ENCODE assay signal across 1 cellular context in the genomic region with DNA sequence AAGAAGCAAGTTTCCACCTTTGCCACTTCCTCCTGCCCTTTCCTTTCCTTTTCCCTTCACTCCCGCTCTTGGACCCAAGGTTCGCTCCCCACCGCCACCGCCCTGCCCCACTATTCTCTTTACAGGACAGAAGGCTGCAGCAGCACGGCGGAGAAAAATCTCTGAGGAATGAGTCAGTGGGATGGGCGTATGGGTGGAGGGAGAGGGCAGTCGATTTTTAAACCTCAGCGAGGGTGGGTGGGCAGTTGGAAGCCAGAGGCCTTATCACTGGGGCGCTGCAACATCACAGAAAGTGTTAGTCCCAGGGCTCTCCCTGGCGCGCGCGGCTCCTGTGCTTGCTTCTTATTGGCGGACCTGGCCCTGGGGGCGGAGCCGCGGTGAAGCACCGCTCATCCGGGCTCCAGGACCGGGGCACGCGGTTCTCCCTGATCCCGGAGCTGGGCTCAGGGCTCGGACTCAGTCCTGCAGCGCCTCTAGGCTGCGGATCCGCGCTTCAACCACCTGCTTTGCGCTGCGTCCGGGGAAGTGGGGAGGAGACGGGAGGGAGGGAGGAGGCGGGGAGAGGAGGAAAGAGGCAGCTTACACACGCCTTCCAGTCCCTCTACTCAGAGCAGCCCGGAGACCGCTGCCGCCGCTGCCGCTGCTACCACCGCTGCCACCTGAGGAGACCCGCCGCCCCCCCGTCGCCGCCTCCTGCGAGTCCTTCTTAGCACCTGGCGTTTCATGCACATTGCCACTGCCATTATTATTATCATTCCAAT.
A peak's percentile ranks its signal among the peaks of the same experiment; 100 is the strongest.
TF ChIP-seq lines count a peak whose summit lies in the region.

A gene (plus strand): TSS at position 608 of the 761 bp plus-strand sequence.

TF ChIP-seq in GM12878, 131 proteins besides CTCF, POLR2A, EP300 and RAD21 (continued from another document and continues in another):
- TF ChIP-seq CBX3 (IDR thresholded peaks at IDR 0.05; ENCODE audit: borderline replicate concordance, low read depth) (no peak), MYB (IDR thresholded peaks at IDR 0.05; ENCODE audit: borderline replicate concordance, low read depth, low read length) (no peak), TCF7 (IDR thresholded peaks at IDR 0.05; ENCODE audit: borderline replicate concordance) (no peak), BMI1 (IDR thresholded peaks at IDR 0.05; ENCODE audit: borderline replicate concordance) (no peak), POLR2AphosphoS2 (IDR thresholded peaks at IDR 0.05; ENCODE audit: low read depth, low read length) (no peak), NBN (IDR thresholded peaks at IDR 0.05) (peak; percentile 72), HDAC6 (IDR thresholded peaks at IDR 0.05; ENCODE audit: unreplicated experiment) (no peak), SP1 (IDR thresholded peaks at IDR 0.05; ENCODE audit: low read depth, low read length) (no peak), PAX8 (IDR thresholded peaks at IDR 0.05) (no peak), YBX1 (IDR thresholded peaks at IDR 0.05) (no peak), CBFB (IDR thresholded peaks at IDR 0.05; ENCODE audit: low read depth) (peak; percentile 59; the same call in 1 of the 2 replicates), NFYA (IDR thresholded peaks at IDR 0.05; ENCODE audit: borderline replicate concordance, low read depth, low read length) (no peak), ZNF274 (IDR thresholded peaks at IDR 0.05; ENCODE audit: insufficient read depth, insufficient read length) (no peak), SMC3 (IDR thresholded peaks at IDR 0.05; ENCODE audit: borderline replicate concordance, low read length) (peak; percentile 30; the same call in 1 of the 2 replicates), MTA2 (IDR thresholded peaks at IDR 0.05; ENCODE audit: low read depth) (no peak), MXI1 (IDR thresholded peaks at IDR 0.05; ENCODE audit: low read depth, low read length) (peak; percentile 51), PAX5 (IDR thresholded peaks at IDR 0.05; ENCODE audit: borderline replicate concordance, low read depth, low read length) (peak; percentile 5; the same call in 1 of the 2 replicates), SPI1 (IDR thresholded peaks at IDR 0.05; ENCODE audit: borderline replicate concordance, insufficient read depth, low read depth, low read length) (0 out of 2 replicates have a peak, but pooled peaks have one; percentile 8), SRF (IDR thresholded peaks at IDR 0.05; ENCODE audit: low read depth in 2 of 2, low read length in 2 of 2) (no peak), CHD1 (IDR thresholded peaks at IDR 0.05; ENCODE audit: low read depth, low read length) (0 out of 2 replicates have a peak, but pooled peaks have one; percentile 7), ZNF217 (IDR thresholded peaks at IDR 0.05) (no peak), MEF2A (IDR thresholded peaks at IDR 0.05; ENCODE audit: insufficient read depth, low read depth, low read length) (no peak), IKZF1 (conservative IDR thresholded peaks at IDR 0.05) (peak; percentile 88), ZNF24 (IDR thresholded peaks at IDR 0.05) (no peak), POLR2AphosphoS5 (IDR thresholded peaks at IDR 0.05; ENCODE audit: low read length) (no peak; the same call in 1 of the 2 replicates), TBL1XR1 (IDR thresholded peaks at IDR 0.05; ENCODE audit: low read depth, low read length) (no peak)
- TF ChIP-seq, protein P1, sequence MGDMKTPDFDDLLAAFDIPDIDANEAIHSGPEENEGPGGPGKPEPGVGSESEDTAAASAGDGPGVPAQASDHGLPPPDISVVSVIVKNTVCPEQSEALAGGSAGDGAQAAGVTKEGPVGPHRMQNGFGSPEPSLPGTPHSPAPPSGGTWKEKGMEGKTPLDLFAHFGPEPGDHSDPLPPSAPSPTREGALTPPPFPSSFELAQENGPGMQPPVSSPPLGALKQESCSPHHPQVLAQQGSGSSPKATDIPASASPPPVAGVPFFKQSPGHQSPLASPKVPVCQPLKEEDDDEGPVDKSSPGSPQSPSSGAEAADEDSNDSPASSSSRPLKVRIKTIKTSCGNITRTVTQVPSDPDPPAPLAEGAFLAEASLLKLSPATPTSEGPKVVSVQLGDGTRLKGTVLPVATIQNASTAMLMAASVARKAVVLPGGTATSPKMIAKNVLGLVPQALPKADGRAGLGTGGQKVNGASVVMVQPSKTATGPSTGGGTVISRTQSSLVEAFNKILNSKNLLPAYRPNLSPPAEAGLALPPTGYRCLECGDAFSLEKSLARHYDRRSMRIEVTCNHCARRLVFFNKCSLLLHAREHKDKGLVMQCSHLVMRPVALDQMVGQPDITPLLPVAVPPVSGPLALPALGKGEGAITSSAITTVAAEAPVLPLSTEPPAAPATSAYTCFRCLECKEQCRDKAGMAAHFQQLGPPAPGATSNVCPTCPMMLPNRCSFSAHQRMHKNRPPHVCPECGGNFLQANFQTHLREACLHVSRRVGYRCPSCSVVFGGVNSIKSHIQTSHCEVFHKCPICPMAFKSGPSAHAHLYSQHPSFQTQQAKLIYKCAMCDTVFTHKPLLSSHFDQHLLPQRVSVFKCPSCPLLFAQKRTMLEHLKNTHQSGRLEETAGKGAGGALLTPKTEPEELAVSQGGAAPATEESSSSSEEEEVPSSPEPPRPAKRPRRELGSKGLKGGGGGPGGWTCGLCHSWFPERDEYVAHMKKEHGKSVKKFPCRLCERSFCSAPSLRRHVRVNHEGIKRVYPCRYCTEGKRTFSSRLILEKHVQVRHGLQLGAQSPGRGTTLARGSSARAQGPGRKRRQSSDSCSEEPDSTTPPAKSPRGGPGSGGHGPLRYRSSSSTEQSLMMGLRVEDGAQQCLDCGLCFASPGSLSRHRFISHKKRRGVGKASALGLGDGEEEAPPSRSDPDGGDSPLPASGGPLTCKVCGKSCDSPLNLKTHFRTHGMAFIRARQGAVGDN (IDR thresholded peaks at IDR 0.05), result peak; percentile 62
- TF ChIP-seq, protein P2, sequence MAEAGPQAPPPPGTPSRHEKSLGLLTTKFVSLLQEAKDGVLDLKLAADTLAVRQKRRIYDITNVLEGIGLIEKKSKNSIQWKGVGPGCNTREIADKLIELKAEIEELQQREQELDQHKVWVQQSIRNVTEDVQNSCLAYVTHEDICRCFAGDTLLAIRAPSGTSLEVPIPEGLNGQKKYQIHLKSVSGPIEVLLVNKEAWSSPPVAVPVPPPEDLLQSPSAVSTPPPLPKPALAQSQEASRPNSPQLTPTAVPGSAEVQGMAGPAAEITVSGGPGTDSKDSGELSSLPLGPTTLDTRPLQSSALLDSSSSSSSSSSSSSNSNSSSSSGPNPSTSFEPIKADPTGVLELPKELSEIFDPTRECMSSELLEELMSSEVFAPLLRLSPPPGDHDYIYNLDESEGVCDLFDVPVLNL (IDR thresholded peaks at IDR 0.05; ENCODE audit: low read depth, low read length), result no peak
- TF ChIP-seq, protein P3, sequence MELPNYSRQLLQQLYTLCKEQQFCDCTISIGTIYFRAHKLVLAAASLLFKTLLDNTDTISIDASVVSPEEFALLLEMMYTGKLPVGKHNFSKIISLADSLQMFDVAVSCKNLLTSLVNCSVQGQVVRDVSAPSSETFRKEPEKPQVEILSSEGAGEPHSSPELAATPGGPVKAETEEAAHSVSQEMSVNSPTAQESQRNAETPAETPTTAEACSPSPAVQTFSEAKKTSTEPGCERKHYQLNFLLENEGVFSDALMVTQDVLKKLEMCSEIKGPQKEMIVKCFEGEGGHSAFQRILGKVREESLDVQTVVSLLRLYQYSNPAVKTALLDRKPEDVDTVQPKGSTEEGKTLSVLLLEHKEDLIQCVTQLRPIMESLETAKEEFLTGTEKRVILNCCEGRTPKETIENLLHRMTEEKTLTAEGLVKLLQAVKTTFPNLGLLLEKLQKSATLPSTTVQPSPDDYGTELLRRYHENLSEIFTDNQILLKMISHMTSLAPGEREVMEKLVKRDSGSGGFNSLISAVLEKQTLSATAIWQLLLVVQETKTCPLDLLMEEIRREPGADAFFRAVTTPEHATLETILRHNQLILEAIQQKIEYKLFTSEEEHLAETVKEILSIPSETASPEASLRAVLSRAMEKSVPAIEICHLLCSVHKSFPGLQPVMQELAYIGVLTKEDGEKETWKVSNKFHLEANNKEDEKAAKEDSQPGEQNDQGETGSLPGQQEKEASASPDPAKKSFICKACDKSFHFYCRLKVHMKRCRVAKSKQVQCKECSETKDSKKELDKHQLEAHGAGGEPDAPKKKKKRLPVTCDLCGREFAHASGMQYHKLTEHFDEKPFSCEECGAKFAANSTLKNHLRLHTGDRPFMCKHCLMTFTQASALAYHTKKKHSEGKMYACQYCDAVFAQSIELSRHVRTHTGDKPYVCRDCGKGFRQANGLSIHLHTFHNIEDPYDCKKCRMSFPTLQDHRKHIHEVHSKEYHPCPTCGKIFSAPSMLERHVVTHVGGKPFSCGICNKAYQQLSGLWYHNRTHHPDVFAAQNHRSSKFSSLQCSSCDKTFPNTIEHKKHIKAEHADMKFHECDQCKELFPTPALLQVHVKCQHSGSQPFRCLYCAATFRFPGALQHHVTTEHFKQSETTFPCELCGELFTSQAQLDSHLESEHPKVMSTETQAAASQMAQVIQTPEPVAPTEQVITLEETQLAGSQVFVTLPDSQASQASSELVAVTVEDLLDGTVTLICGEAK (IDR thresholded peaks at IDR 0.05; ENCODE audit: borderline replicate concordance), result no peak
- TF ChIP-seq, protein P4, sequence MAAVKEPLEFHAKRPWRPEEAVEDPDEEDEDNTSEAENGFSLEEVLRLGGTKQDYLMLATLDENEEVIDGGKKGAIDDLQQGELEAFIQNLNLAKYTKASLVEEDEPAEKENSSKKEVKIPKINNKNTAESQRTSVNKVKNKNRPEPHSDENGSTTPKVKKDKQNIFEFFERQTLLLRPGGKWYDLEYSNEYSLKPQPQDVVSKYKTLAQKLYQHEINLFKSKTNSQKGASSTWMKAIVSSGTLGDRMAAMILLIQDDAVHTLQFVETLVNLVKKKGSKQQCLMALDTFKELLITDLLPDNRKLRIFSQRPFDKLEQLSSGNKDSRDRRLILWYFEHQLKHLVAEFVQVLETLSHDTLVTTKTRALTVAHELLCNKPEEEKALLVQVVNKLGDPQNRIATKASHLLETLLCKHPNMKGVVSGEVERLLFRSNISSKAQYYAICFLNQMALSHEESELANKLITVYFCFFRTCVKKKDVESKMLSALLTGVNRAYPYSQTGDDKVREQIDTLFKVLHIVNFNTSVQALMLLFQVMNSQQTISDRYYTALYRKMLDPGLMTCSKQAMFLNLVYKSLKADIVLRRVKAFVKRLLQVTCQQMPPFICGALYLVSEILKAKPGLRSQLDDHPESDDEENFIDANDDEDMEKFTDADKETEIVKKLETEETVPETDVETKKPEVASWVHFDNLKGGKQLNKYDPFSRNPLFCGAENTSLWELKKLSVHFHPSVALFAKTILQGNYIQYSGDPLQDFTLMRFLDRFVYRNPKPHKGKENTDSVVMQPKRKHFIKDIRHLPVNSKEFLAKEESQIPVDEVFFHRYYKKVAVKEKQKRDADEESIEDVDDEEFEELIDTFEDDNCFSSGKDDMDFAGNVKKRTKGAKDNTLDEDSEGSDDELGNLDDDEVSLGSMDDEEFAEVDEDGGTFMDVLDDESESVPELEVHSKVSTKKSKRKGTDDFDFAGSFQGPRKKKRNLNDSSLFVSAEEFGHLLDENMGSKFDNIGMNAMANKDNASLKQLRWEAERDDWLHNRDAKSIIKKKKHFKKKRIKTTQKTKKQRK (IDR thresholded peaks at IDR 0.05; ENCODE audit: low read depth, low read length), result no peak
- TF ChIP-seq, protein P5, sequence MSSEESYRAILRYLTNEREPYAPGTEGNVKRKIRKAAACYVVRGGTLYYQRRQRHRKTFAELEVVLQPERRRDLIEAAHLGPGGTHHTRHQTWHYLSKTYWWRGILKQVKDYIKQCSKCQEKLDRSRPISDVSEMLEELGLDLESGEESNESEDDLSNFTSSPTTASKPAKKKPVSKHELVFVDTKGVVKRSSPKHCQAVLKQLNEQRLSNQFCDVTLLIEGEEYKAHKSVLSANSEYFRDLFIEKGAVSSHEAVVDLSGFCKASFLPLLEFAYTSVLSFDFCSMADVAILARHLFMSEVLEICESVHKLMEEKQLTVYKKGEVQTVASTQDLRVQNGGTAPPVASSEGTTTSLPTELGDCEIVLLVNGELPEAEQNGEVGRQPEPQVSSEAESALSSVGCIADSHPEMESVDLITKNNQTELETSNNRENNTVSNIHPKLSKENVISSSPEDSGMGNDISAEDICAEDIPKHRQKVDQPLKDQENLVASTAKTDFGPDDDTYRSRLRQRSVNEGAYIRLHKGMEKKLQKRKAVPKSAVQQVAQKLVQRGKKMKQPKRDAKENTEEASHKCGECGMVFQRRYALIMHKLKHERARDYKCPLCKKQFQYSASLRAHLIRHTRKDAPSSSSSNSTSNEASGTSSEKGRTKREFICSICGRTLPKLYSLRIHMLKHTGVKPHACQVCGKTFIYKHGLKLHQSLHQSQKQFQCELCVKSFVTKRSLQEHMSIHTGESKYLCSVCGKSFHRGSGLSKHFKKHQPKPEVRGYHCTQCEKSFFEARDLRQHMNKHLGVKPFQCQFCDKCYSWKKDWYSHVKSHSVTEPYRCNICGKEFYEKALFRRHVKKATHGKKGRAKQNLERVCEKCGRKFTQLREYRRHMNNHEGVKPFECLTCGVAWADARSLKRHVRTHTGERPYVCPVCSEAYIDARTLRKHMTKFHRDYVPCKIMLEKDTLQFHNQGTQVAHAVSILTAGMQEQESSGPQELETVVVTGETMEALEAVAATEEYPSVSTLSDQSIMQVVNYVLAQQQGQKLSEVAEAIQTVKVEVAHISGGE (CRISPR knock-in tag; IDR thresholded peaks at IDR 0.05), result no peak
- TF ChIP-seq, protein P6, sequence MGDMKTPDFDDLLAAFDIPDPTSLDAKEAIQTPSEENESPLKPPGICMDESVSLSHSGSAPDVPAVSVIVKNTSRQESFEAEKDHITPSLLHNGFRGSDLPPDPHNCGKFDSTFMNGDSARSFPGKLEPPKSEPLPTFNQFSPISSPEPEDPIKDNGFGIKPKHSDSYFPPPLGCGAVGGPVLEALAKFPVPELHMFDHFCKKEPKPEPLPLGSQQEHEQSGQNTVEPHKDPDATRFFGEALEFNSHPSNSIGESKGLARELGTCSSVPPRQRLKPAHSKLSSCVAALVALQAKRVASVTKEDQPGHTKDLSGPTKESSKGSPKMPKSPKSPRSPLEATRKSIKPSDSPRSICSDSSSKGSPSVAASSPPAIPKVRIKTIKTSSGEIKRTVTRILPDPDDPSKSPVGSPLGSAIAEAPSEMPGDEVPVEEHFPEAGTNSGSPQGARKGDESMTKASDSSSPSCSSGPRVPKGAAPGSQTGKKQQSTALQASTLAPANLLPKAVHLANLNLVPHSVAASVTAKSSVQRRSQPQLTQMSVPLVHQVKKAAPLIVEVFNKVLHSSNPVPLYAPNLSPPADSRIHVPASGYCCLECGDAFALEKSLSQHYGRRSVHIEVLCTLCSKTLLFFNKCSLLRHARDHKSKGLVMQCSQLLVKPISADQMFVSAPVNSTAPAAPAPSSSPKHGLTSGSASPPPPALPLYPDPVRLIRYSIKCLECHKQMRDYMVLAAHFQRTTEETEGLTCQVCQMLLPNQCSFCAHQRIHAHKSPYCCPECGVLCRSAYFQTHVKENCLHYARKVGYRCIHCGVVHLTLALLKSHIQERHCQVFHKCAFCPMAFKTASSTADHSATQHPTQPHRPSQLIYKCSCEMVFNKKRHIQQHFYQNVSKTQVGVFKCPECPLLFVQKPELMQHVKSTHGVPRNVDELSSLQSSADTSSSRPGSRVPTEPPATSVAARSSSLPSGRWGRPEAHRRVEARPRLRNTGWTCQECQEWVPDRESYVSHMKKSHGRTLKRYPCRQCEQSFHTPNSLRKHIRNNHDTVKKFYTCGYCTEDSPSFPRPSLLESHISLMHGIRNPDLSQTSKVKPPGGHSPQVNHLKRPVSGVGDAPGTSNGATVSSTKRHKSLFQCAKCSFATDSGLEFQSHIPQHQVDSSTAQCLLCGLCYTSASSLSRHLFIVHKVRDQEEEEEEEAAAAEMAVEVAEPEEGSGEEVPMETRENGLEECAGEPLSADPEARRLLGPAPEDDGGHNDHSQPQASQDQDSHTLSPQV (IDR thresholded peaks at IDR 0.05), result no peak
